ENCODE assay signal across 8 cellular contexts in the genomic region with DNA sequence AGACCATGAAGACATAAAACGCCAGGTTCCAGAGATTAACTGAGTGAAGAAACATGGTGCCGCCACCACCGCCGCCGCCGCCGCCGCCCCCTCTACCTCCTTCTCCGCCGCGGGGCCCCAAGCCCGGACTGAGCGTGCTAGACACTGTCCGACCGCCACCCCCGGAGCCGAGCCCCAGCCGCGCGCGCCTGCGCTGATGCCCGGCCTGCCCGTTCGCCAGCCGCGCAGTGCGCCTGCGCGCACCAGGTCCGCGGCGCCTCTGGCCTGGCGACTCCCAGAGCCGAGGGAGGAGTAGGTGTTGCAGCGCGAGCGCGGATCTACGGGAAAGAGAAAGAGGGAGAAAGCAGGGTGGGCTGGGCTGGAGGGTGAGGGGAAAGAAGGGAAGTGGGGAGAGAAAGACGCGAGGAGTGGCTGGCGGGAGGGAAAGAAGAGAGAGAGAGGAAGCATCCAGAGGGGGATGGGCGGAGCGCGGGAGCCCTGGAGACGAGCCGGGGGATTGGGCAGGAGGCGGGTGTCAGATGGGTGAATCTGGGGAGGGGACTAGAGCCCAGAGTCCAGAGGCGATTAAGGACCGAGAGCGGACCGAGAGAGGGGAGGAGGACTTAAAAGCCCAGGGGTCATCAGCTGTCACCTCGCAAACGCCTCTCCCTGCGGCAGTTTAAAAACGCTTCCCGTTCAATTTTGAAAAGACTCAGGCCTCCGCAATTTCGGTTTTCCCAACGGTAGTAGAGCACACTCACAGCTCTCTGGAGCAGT. TPM values are rescaled to one million over a fixed set of nuclear protein-coding genes. Genes with fewer than 3 reads are reported as not detected.
DNase-seq lines count a peak whose midpoint lies in the region; ATAC-seq lines count a peak whose summit lies in the region.

A gene with protein sequence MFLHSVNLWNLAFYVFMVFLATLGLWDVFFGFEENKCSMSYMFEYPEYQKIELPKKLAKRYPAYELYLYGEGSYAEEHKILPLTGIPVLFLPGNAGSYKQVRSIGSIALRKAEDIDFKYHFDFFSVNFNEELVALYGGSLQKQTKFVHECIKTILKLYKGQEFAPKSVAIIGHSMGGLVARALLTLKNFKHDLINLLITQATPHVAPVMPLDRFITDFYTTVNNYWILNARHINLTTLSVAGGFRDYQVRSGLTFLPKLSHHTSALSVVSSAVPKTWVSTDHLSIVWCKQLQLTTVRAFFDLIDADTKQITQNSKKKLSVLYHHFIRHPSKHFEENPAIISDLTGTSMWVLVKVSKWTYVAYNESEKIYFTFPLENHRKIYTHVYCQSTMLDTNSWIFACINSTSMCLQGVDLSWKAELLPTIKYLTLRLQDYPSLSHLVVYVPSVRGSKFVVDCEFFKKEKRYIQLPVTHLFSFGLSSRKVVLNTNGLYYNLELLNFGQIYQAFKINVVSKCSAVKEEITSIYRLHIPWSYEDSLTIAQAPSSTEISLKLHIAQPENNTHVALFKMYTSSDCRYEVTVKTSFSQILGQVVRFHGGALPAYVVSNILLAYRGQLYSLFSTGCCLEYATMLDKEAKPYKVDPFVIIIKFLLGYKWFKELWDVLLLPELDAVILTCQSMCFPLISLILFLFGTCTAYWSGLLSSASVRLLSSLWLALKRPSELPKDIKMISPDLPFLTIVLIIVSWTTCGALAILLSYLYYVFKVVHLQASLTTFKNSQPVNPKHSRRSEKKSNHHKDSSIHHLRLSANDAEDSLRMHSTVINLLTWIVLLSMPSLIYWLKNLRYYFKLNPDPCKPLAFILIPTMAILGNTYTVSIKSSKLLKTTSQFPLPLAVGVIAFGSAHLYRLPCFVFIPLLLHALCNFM (minus strand): TSS at position 146 of the 756 bp plus-strand sequence. CDS start 91 bp downstream, at position 55.

- no peaks in the 10 kb centered on the region for H3K36me3 Mint-ChIP-seq in IgD-negative memory B cell
- H3K36me3 Mint-ChIP-seq in activated T-cell treated with anti-CD3 and anti-CD28 coated beads, Interleukin-2, amount 50 U/mL, for 24 hours (ENCODE audit: low read depth): peaks cover 20% of the 10 kb centered on the region

- no peaks in the 10 kb centered on the region for H3K27me3 ChIP-seq in esophagus (ENCODE audit: control insufficient read depth in 1 of 2, insufficient read depth in 2 of 2, low read length in 2 of 2)
- no peaks in the 10 kb centered on the region for H3K27me3 ChIP-seq in mucosa of stomach (ENCODE audit: control insufficient read depth, insufficient read depth, low read length)

- no peaks in the 10 kb centered on the region for H3K9me3 Mint-ChIP-seq in IgD-negative memory B cell
- no peaks in the 10 kb centered on the region for H3K9me3 Mint-ChIP-seq in activated T-cell treated with anti-CD3 and anti-CD28 coated beads, Interleukin-2, amount 50 U/mL, for 24 hours

- peak; percentile 81 for ATAC-seq in GM21576 (IDR thresholded peaks at IDR 0.05; ENCODE audit: unreplicated experiment)

- peak within 1 kb of the TSS; percentile 69 to 92 (median 72) for H3K27ac Mint-ChIP-seq in IgD-negative memory B cell
- peak within 1 kb of the TSS; percentile 99 for H3K27ac Mint-ChIP-seq in activated T-cell treated with anti-CD3 and anti-CD28 coated beads, Interleukin-2, amount 50 U/mL, for 24 hours

- peak within 1 kb of the TSS; percentile 83 for H3K9ac ChIP-seq in mucosa of stomach (ENCODE audit: low read length)

- peak within 1 kb of the TSS; percentile 95 to 96 (median 96) for H3K4me3 Mint-ChIP-seq in IgD-negative memory B cell
- H3K4me3 Mint-ChIP-seq in activated T-cell treated with anti-CD3 and anti-CD28 coated beads, Interleukin-2, amount 50 U/mL, for 24 hours: peak within 1 kb of the TSS; percentile 95

- H3K27ac ChIP-seq in esophagus (ENCODE audit: low read depth in 2 of 2, low read length in 1 of 2): peak within 1 kb of the TSS; percentile 81 to 89

- H3K36me3 ChIP-seq in esophagus (ENCODE audit: control insufficient read depth in 2 of 2, insufficient read depth in 2 of 2, low read length in 1 of 2) (no peaks in the 10 kb centered on the region), mucosa of stomach (ENCODE audit: control insufficient read depth, insufficient read depth, low read length) (no peaks in the 10 kb centered on the region)

- H3K27me3 Mint-ChIP-seq in IgD-negative memory B cell: no peaks in the 10 kb centered on the region
- no peaks in the 10 kb centered on the region for H3K27me3 Mint-ChIP-seq in activated T-cell treated with anti-CD3 and anti-CD28 coated beads, Interleukin-2, amount 50 U/mL, for 24 hours

- H3K4me1 Mint-ChIP-seq in IgD-negative memory B cell: peaks cover 11 to 14% (median 12%) of the 10 kb centered on the region in 3 donors
- peaks cover 42% of the 10 kb centered on the region for H3K4me1 Mint-ChIP-seq in activated T-cell treated with anti-CD3 and anti-CD28 coated beads, Interleukin-2, amount 50 U/mL, for 24 hours (ENCODE audit: low read depth)

- DNase-seq in DMS153 (lab: John Stamatoyannopoulos, UW): peak; percentile 93
- peak; percentile 94 for DNase-seq in OCI-M1 (lab: John Stamatoyannopoulos, UW)
- DNase-seq in activated T-cell treated with anti-CD3 and anti-CD28 coated beads, Interleukin-2, amount 50 U/mL, for 24 hours: peak; percentile 92
- DNase-seq in stimulated activated CD8-positive, alpha-beta memory T cell treated with anti-CD3 and anti-CD28 coated beads, Interleukin-7, amount 100 ng/mL, for 1 hour (ENCODE audit: low read depth in 2 of 2): peak; percentile 64 to 65

- peak within 1 kb of the TSS; percentile 76 to 78 for H3K4me3 ChIP-seq in esophagus (ENCODE audit: low read depth in 1 of 2, low read length in 2 of 2)
- peak within 1 kb of the TSS; percentile 75 for H3K4me3 ChIP-seq in mucosa of stomach (ENCODE audit: low read length)

- no peaks in the 10 kb centered on the region for H3K9me3 ChIP-seq in esophagus (ENCODE audit: control insufficient read depth in 2 of 2, insufficient read depth in 1 of 2, low read depth in 1 of 2, low read length in 1 of 2)
- H3K9me3 ChIP-seq in mucosa of stomach (ENCODE audit: control insufficient read depth, low read length): no peaks in the 10 kb centered on the region

- H3K4me1 ChIP-seq in esophagus (ENCODE audit: control insufficient read depth in 2 of 2, insufficient read depth in 2 of 2, low read length in 1 of 2) (no peaks in the 10 kb centered on the region), mucosa of stomach (ENCODE audit: control insufficient read depth, insufficient read depth, low read length) (peaks cover 4% of the 10 kb centered on the region)

- 1% methylated on average over 61 of the region's 61 CpGs for WGBS in esophagus, 2 donors

RNA-seq across cellular contexts. Expression of the gene that starts here (rescaled TPM):
- polyA plus RNA-seq in IgD-negative memory B cell (0.56 TPM), esophagus (1 to 10 TPM; 1.7 to 2.2 TPM)

Comparison
In these comparisons a context has a peak if more than half of its experiments do, and no peak if none do; other contexts are left out.
1. Peak in every context shown above with its lines: DNase-seq, ATAC-seq, H3K4me3 ChIP-seq and H3K27ac ChIP-seq.